Comparison of ENCODE assay signal across 8 cellular contexts in genomic region chr7:21428642-21428941, GRCh38. TPM values are rescaled to one million over a fixed set of nuclear protein-coding genes. Genes with fewer than 3 reads are reported as not detected.
DNase-seq lines count a peak whose midpoint lies in the region; ATAC-seq and TF ChIP-seq lines count a peak whose summit lies in the region.

No MANE protein-coding gene starts in this region.

- no peak for ATAC-seq in CD8-positive, alpha-beta T cell
- no peak for ATAC-seq in Panc1
- no peak for ATAC-seq in HG02981 (IDR thresholded peaks at IDR 0.05; ENCODE audit: unreplicated experiment)
- no peak for ATAC-seq in GM18498 (IDR thresholded peaks at IDR 0.05; ENCODE audit: unreplicated experiment)
- ATAC-seq in HG02588 (IDR thresholded peaks at IDR 0.05; ENCODE audit: unreplicated experiment): no peak

- H3K4me3 Mint-ChIP-seq in CD8-positive, alpha-beta T cell: peak overlapping the region; percentile 96

- DNase-seq in CD8-positive, alpha-beta T cell: no peak
- DNase-seq in Panc1 (ENCODE audit: low read depth, low spot score): no peak
- no peak for DNase-seq in epithelial cell of prostate (ENCODE audit: low read depth, low spot score)
- no peak for DNase-seq in ovary
- no peak for DNase-seq in EL

- no peak for TF ChIP-seq CTCF in CD8-positive, alpha-beta T cell (IDR thresholded peaks at IDR 0.05)
- TF ChIP-seq CTCF in Panc1 (IDR thresholded peaks at IDR 0.05) (no peak), ovary (IDR thresholded peaks at IDR 0.05) (peak in 1 of 3 donors; percentile 7)

- in situ Hi-C loops in Panc1 (cut with HindIII; ENCODE audit: low pct_unique_long_range_greater_than_20kb, low sequenced_read_pairs): no loop called here

- 0 to 5% (median 2%) methylated on average over 6 of the region's 6 CpGs for WGBS in ovary, 3 donors

- POLR2A ChIA-PET in CD8-positive, alpha-beta T cell (lab: Charles Lee): no interaction called here
- POLR2A ChIA-PET in Panc1 (lab: Charles Lee): no interaction called here

- peaks cover 6% of the 10 kb centered on the region for H3K36me3 ChIP-seq in CD8-positive, alpha-beta T cell (ENCODE audit: insufficient read depth, low read length)
- H3K36me3 ChIP-seq in Panc1 (ENCODE audit: control insufficient read depth, insufficient read depth, low read length) (no peaks in the 10 kb centered on the region), ovary (no peaks in the 10 kb centered on the region)

- no peaks in the 10 kb centered on the region for H3K27me3 ChIP-seq in CD8-positive, alpha-beta T cell (ENCODE audit: insufficient read depth, low read length)
- H3K27me3 ChIP-seq in Panc1 (ENCODE audit: control insufficient read depth, insufficient read depth, low read length) (no peaks in the 10 kb centered on the region), ovary (no peaks in the 10 kb centered on the region)

- no peaks in the 10 kb centered on the region for H3K9me3 ChIP-seq in CD8-positive, alpha-beta T cell (ENCODE audit: low read length)
- H3K9me3 ChIP-seq in Panc1 (ENCODE audit: control insufficient read depth, insufficient read depth, low read depth, low read length) (no peaks in the 10 kb centered on the region), ovary (no peaks in the 10 kb centered on the region)

- BruUV-seq in Panc1 (replicated peaks; lab: Mats Ljungman, UMichigan): no TSS peak

- TF ChIP-seq POLR2A in ovary (IDR thresholded peaks at IDR 0.05): no peak

- H3K9me3 Mint-ChIP-seq in CD8-positive, alpha-beta T cell: no peaks in the 10 kb centered on the region

- no peak for TF ChIP-seq EP300 in ovary (IDR thresholded peaks at IDR 0.05)

- H3K4me3 ChIP-seq in CD8-positive, alpha-beta T cell (ENCODE audit: low read depth, low read length): peak overlapping the region; percentile 72
- H3K4me3 ChIP-seq in Panc1 (ENCODE audit: low read depth in 2 of 2, low read length in 2 of 2) (peak overlapping the region; percentile 79 to 90), ovary (peak overlapping the region; percentile 57)

- peaks cover 54% of the 10 kb centered on the region for H3K4me1 ChIP-seq in CD8-positive, alpha-beta T cell (ENCODE audit: insufficient read depth, low read length)
- H3K4me1 ChIP-seq in Panc1 (ENCODE audit: control insufficient read depth, insufficient read depth, low read length): peaks cover 7% of the 10 kb centered on the region; the same call in 1 of the 2 replicates
- H3K4me1 ChIP-seq in ovary (ENCODE audit: insufficient read depth): peaks cover 12% of the 10 kb centered on the region

- CTCF ChIA-PET in CD8-positive, alpha-beta T cell (lab: Charles Lee): no interaction called here
- CTCF ChIA-PET in Panc1 (lab: Charles Lee): no interaction called here

- intact Hi-C loops in CD8-positive, alpha-beta T cell (cut with DNase I, micrococcal nuclease): loop anchor here (2.0 to 10.0 kb wide), 10 partner anchors 71 to 1754 kb away; partner anchors contain the start of genes CDCA7L (in 1 of the 2), KLHL7 (in 1 of the 2), NUP42 (in 1 of the 2) and POLR1F (in 1 of the 2)
- intact Hi-C loops in Panc1 (cut with micrococcal nuclease; ENCODE audit: unreplicated experiment) (loop anchor here (10.0 kb wide), 1 partner anchor 634 kb away; no protein-coding TSS in a partner anchor), ovary (cut with DNase I) (no loop called here)

- H3K27ac ChIP-seq in CD8-positive, alpha-beta T cell (ENCODE audit: low read depth, low read length): peak overlapping the region; percentile 97
- H3K27ac ChIP-seq in Panc1 (ENCODE audit: low read length): peak overlapping the region; percentile 80
- H3K27ac ChIP-seq in epithelial cell of prostate: peak overlapping the region; percentile 86
- H3K27ac ChIP-seq in ovary: peak overlapping the region; percentile 84 to 96

- no peaks in the 10 kb centered on the region for H3K27me3 Mint-ChIP-seq in CD8-positive, alpha-beta T cell (ENCODE audit: low read depth)

- peak overlapping the region; percentile 92 for H3K27ac Mint-ChIP-seq in CD8-positive, alpha-beta T cell

- H3K4me1 Mint-ChIP-seq in CD8-positive, alpha-beta T cell (ENCODE audit: low read depth): peaks cover 60% of the 10 kb centered on the region

- peaks cover 33% of the 10 kb centered on the region for H3K36me3 Mint-ChIP-seq in CD8-positive, alpha-beta T cell

RNA-seq across cellular contexts. Expression of gene SP4, which starts 0.7 kb away (rescaled TPM):
- total RNA-seq in CD8-positive, alpha-beta T cell: 10 to 100 TPM; 36.0 to 40.2 TPM
- total RNA-seq in Panc1 (2021; ENCODE audit: unreplicated experiment) (10.4 TPM), ovary (10 to 100 TPM; 10.1 to 22.1 (median 19.1) TPM)
- polyA plus RNA-seq in Panc1 (2012; ENCODE audit: insufficient read length): 2.9 TPM
- 1 to 10 TPM; 6.9 to 7.3 TPM for polyA plus RNA-seq in ovary

Comparison
In these comparisons a context has a peak if more than half of its experiments do, and no peak if none do; other contexts are left out.
1. intact Hi-C loops: an anchor here in CD8-positive, alpha-beta T cell (2.0 to 10.0 kb wide) and Panc1 (10.0 kb wide); none called in ovary.